17 cellular contexts compared by ENCODE assay signal in the genomic region with DNA sequence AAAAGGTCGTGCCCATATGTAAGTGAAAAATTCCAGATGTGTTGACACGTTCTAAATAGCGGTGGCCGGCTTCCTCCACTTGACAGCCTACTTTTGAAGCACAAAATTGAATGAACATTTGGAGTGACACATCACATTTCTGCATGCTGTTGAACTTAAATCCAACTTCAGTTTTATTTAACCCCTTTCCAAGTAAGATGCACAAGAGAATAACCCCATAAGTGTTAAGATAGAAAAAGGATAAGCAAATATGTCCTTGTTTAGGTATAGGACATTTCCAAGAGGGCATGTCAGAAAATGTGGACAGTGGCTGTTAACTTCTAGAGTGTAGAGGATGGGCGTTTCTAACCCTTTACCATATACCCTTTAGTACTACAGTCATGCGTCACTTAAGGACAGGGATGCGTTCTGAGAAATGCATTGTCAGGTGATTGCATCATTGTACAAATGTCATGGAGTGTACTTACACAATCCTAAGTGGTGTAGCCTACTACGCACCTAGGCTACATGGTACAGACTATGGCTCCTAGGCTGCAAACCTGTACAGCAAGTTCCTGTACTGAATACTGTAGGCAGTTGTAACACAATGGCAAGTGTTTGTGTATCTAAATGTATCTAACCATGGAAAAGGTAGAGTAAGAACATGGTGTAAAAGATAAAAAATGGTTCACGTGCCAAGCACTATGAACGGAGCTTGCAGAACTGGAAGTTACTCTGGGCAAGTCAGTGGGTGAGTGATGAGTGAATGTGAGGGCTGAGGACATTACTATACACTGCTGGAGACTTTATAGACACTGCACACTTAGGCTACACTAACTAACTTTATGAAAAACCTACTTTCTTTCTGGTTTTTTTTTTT.
"Had no signal": no experiment of that assay in that cellular context is flagged by ENCODE, and none has a peak within 500 bp of the region (broad histone marks: within the 10 kb centered on the region; RNA-seq: fewer than 3 reads in every experiment).

No MANE protein-coding gene starts in this region.

- H3K4me1 Mint-ChIP-seq: endodermal cell had no signal

- H3K27me3 ChIP-seq: right atrium auricular region, tibial artery had no signal

- H3K27ac Mint-ChIP-seq: activated CD8-positive, alpha-beta memory T cell treated with anti-CD3 and anti-CD28 coated beads, Interleukin-2, amount 10 ng/mL, durations not matched to agents 7 days and 5 days; activated naive CD4-positive, alpha-beta T cell treated with anti-CD3 and anti-CD28 coated beads, Interleukin-2, amount 50 U/mL, for 24 hours; activated T-cell treated with anti-CD3 and anti-CD28 coated beads, Interleukin-2, amount 50 U/mL, for 24 hours; brain; dendritic cell treated with granulocyte-macrophage colony-stimulating factor and Interleukin-4, amounts not matched to agents 40 ng/mL and 50 ng/mL, for 4 days; endodermal cell; natural killer cell treated with Interleukin-12 subunit alpha and Interleukin-12 subunit beta and Interleukin-15 and Interleukin-18, amount 100 ng/mL, for 72 hours had no signal

- H3K36me3 ChIP-seq: esophagus muscularis mucosa, right atrium auricular region, tibial artery had no signal

- H3K4me3 Mint-ChIP-seq: activated CD8-positive, alpha-beta memory T cell treated with anti-CD3 and anti-CD28 coated beads, Interleukin-2, amount 10 ng/mL, durations not matched to agents 7 days and 5 days; activated naive CD4-positive, alpha-beta T cell treated with anti-CD3 and anti-CD28 coated beads, Interleukin-2, amount 50 U/mL, for 24 hours; activated T-cell treated with anti-CD3 and anti-CD28 coated beads, Interleukin-2, amount 50 U/mL, for 24 hours; brain; dendritic cell treated with granulocyte-macrophage colony-stimulating factor and Interleukin-4, amounts not matched to agents 40 ng/mL and 50 ng/mL, for 4 days; endodermal cell; natural killer cell treated with Interleukin-12 subunit alpha and Interleukin-12 subunit beta and Interleukin-15 and Interleukin-18, amount 100 ng/mL, for 72 hours had no signal

- H3K27ac ChIP-seq: esophagus muscularis mucosa, right atrium auricular region, tibial artery had no signal

- H3K4me3 ChIP-seq: esophagus muscularis mucosa, lung, right atrium auricular region, tibial artery had no signal

- ATAC-seq: activated CD8-positive, alpha-beta memory T cell treated with anti-CD3 and anti-CD28 coated beads, Interleukin-2, amount 10 ng/mL, durations not matched to agents 7 days and 5 days had no signal

- H3K9me3 Mint-ChIP-seq: activated naive CD4-positive, alpha-beta T cell treated with anti-CD3 and anti-CD28 coated beads, Interleukin-2, amount 50 U/mL, for 24 hours had no signal

- DNase-seq: activated CD4-positive, alpha-beta T cell treated with anti-CD3 and anti-CD28 coated beads, Interleukin-2, amount 50 U/mL, for 48 hours; activated CD8-positive, alpha-beta memory T cell treated with anti-CD3 and anti-CD28 coated beads, Interleukin-2, amount 10 ng/mL, durations not matched to agents 7 days and 5 days; activated effector memory CD4-positive, alpha-beta T cell treated with Interleukin-2 at 50 U/mL for 16 hours; activated T-cell treated with anti-CD3 and anti-CD28 coated beads, Interleukin-2, amount 50 U/mL, for 24 hours; amniotic stem cell; endodermal cell; glutamatergic neuron; nucleus accumbens; small intestine; tibial artery had no signal
